Comparison of ENCODE assay signal across 8 cellular contexts in genomic region chrX:46837543-46838481, GRCh38. TPM values are rescaled to one million over a fixed set of nuclear protein-coding genes. Genes with fewer than 3 reads are reported as not detected.
DNase-seq lines count a peak whose midpoint lies in the region; ATAC-seq and TF ChIP-seq lines count a peak whose summit lies in the region.

No MANE protein-coding gene starts in this region.

- H3K27me3 ChIP-seq in RWPE2 (ENCODE audit: insufficient read depth, poor library complexity, severe bottlenecking) (no peaks in the 10 kb centered on the region), ectodermal cell (ENCODE audit: control insufficient read depth, insufficient read depth, low read length, poor library complexity, severe bottlenecking) (no peaks in the 10 kb centered on the region)
- H3K27me3 ChIP-seq in naive thymus-derived CD4-positive, alpha-beta T cell (ENCODE audit: control insufficient read depth in 2 of 2, insufficient read depth in 2 of 2, low read length in 2 of 2): no peaks in the 10 kb centered on the region

- DNase-seq in RWPE2 (ENCODE audit: low spot score): no peak
- DNase-seq in naive thymus-derived CD4-positive, alpha-beta T cell: peak in 3 of 9 donors; percentile 0 to 50 (median 31)
- DNase-seq in NCI-H1436 (lab: John Stamatoyannopoulos, UW): no peak
- no peak for DNase-seq in 8988T
- no peak for DNase-seq in NCI-H1417 treated with DMSO at 0.1 percent for 48 hours (lab: John Stamatoyannopoulos, UW)

- TF ChIP-seq CTCF in C4-2B (conservative IDR thresholded peaks at IDR 0.05) (no peak), RWPE2 (IDR thresholded peaks at IDR 0.05; ENCODE audit: poor library complexity, severe bottlenecking) (no peak)

- ATAC-seq in GM21529 (IDR thresholded peaks at IDR 0.05; ENCODE audit: unreplicated experiment): peak; percentile 31
- no peak for ATAC-seq in RWPE2 (ENCODE audit: low read depth)
- peak; percentile 6 for ATAC-seq in naive thymus-derived CD4-positive, alpha-beta T cell

- no peaks in the 10 kb centered on the region for H3K9me3 ChIP-seq in RWPE2 (ENCODE audit: severe bottlenecking)
- H3K9me3 ChIP-seq in ectodermal cell (ENCODE audit: control insufficient read depth, low read length): no peaks in the 10 kb centered on the region
- H3K9me3 ChIP-seq in naive thymus-derived CD4-positive, alpha-beta T cell (ENCODE audit: control insufficient read depth in 2 of 3, low read length in 3 of 3): no peaks in the 10 kb centered on the region

- intact Hi-C loops in naive thymus-derived CD4-positive, alpha-beta T cell (cut with micrococcal nuclease): loop anchor here (1.0 to 10.0 kb wide), 9 partner anchors 75 to 1637 kb away; partner anchors contain the start of genes NDUFB11 (in 2 of the 2), RBM10 (in 2 of the 2), SLC9A7 (in 2 of the 2) and CHST7 (in 1 of the 2)

- peaks cover 0 to 2% (median 0%) of the 10 kb centered on the region in 5 donors for H3K36me3 Mint-ChIP-seq in naive thymus-derived CD4-positive, alpha-beta T cell

- CTCF ChIA-PET in naive thymus-derived CD4-positive, alpha-beta T cell (lab: Charles Lee): no interaction called here

- H3K9me3 Mint-ChIP-seq in naive thymus-derived CD4-positive, alpha-beta T cell: peaks cover 0 to 1% (median 0%) of the 10 kb centered on the region in 11 donors

- H3K4me3 Mint-ChIP-seq in naive thymus-derived CD4-positive, alpha-beta T cell: peak overlapping the region; percentile 93 to 99 (median 97)

- 0 to 2% methylated on average over 12 to 13 of the region's 20 CpGs for WGBS in ectodermal cell, 2 experiments

- no peaks in the 10 kb centered on the region for H3K36me3 ChIP-seq in RWPE2 (ENCODE audit: low read depth)
- no peaks in the 10 kb centered on the region for H3K36me3 ChIP-seq in ectodermal cell (ENCODE audit: control insufficient read depth, insufficient read depth, low read length)
- peaks cover 0 to 6% (median 0%) of the 10 kb centered on the region in 3 experiments for H3K36me3 ChIP-seq in naive thymus-derived CD4-positive, alpha-beta T cell (ENCODE audit: control insufficient read depth in 2 of 3, insufficient read depth in 3 of 3, low read length in 3 of 3)

- H3K4me3 ChIP-seq in RWPE2 (ENCODE audit: severe bottlenecking) (peak overlapping the region; percentile 84), ectodermal cell (ENCODE audit: insufficient read depth, low read depth, low read length) (peak overlapping the region; percentile 70)
- peak overlapping the region; percentile 91 for H3K4me3 ChIP-seq in naive thymus-derived CD4-positive, alpha-beta T cell (ENCODE audit: low read length)

- POLR2A ChIA-PET in naive thymus-derived CD4-positive, alpha-beta T cell (lab: Charles Lee): interaction anchor here (1.5 kb wide), 1 partner anchor 13 kb away, joined by 4 read pairs; no protein-coding TSS in a partner anchor

- peaks cover 20% of the 10 kb centered on the region for H3K4me1 ChIP-seq in RWPE2 (ENCODE audit: insufficient read depth, poor library complexity, severe bottlenecking)
- H3K4me1 ChIP-seq in ectodermal cell (ENCODE audit: control insufficient read depth, insufficient read depth, low read length): no peaks in the 10 kb centered on the region
- H3K4me1 ChIP-seq in naive thymus-derived CD4-positive, alpha-beta T cell (ENCODE audit: control insufficient read depth in 2 of 2, insufficient read depth in 2 of 2, low read length in 2 of 2): no peaks in the 10 kb centered on the region

- peaks cover 0 to 3% (median 0%) of the 10 kb centered on the region in 5 donors for H3K27me3 Mint-ChIP-seq in naive thymus-derived CD4-positive, alpha-beta T cell

- peaks cover 0 to 29% (median 12%) of the 10 kb centered on the region in 7 donors for H3K4me1 Mint-ChIP-seq in naive thymus-derived CD4-positive, alpha-beta T cell

- peak overlapping the region; percentile 80 to 98 (median 93) for H3K27ac Mint-ChIP-seq in naive thymus-derived CD4-positive, alpha-beta T cell

- peak overlapping the region; percentile 78 for H3K27ac ChIP-seq in C4-2B
- H3K27ac ChIP-seq in RWPE2 (ENCODE audit: poor library complexity, severe bottlenecking): peak overlapping the region; percentile 71
- no peak overlapping the region for H3K27ac ChIP-seq in ectodermal cell (ENCODE audit: insufficient read depth, low read depth, low read length, poor library complexity, severe bottlenecking)
- peak overlapping the region; percentile 83 for H3K27ac ChIP-seq in naive thymus-derived CD4-positive, alpha-beta T cell (ENCODE audit: low read depth, low read length)

RNA-seq across cellular contexts. Expression of gene RP2, which starts 1.0 kb away (rescaled TPM):
- polyA plus RNA-seq in ectodermal cell (2013, experiment 1 of 4): 10.9 TPM
- polyA plus RNA-seq in ectodermal cell (2013, experiment 2 of 4): 12.5 TPM
- polyA plus RNA-seq in ectodermal cell (2013, experiment 3 of 4): 10.6 TPM
- 11.3 TPM for polyA plus RNA-seq in ectodermal cell (2013, experiment 4 of 4)
- total RNA-seq in naive thymus-derived CD4-positive, alpha-beta T cell: 10 to 100 TPM in 1 of 5 experiments, 1 to 10 TPM in 4; 4.9 to 14.5 (median 6.3) TPM
- 1 to 10 TPM; 3.2 to 5.9 TPM for polyA plus RNA-seq in naive thymus-derived CD4-positive, alpha-beta T cell
